Comparison of ENCODE assay signal across 1 cellular context in genomic region chr15:77650285-77650684, GRCh38.
TF ChIP-seq lines count a peak whose summit lies in the region.

No MANE protein-coding gene starts in this region.

TF ChIP-seq in K562, 482 proteins besides CTCF, POLR2A, EP300 and RAD21 (continued from another document):
- TF ChIP-seq FOSL1 (tag; conservative IDR thresholded peaks at IDR 0.05) (0 out of 2 replicates have a peak, but pooled peaks have one; percentile 28), ZHX1 (conservative IDR thresholded peaks at IDR 0.05; ENCODE audit: low read length) (no peak), SMC3 (conservative IDR thresholded peaks at IDR 0.05; ENCODE audit: insufficient read depth, low read depth, low read length) (0 out of 2 replicates have a peak, but pooled peaks have one; percentile 22)
